In the genomic region with DNA sequence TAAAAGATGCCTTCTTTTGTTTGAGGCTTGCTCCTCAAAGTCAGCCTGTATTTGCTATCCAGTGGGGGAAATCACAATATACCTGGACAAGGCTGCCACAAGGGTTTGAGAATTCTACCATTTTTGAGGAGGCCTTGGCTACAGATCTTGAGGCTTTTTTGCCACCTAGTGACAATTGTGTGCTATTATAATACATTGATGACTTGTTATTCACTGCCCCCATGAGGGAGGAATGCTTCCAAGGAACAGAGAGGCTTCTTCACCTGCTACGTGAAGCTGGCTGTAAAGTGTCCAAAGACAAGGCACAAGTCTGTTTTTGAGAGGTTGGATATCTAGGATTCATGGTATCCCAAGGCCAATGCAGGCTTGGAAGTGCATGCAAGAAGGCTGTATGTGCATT, we compare ENCODE assay signal across 8 cellular contexts.
DNase-seq lines count a peak whose midpoint lies in the region; ATAC-seq and TF ChIP-seq lines count a peak whose summit lies in the region.

No MANE protein-coding gene starts in this region.

- H3K4me3 ChIP-seq in AG10803 (ENCODE audit: low read length) (no peak overlapping the region), HEK293 (ENCODE audit: low read depth, low read length) (no peak overlapping the region), iPS DF 6.9 (ENCODE audit: low read length) (no peak overlapping the region)

- H3K36me3 ChIP-seq in HEK293 (ENCODE audit: control insufficient read depth in 2 of 2, insufficient read depth in 1 of 2, low read length in 2 of 2) (no peaks in the 10 kb centered on the region), iPS DF 6.9 (ENCODE audit: control insufficient read depth, insufficient read depth, low read length) (no peaks in the 10 kb centered on the region; the same call in 1 of the 2 replicates)

- CTCF ChIA-PET in HEK293 (lab: Yijun Ruan, JAX): interaction anchor here (0.8 kb wide), 1 partner anchor 9 kb away, joined by 3 read pairs; no protein-coding TSS in a partner anchor

- TF ChIP-seq CTCF in AG10803 (conservative IDR thresholded peaks at IDR 0.05; ENCODE audit: low read length) (no peak), HEK293 (tag by site-specific recombination; IDR thresholded peaks at IDR 0.05) (no peak)

- no peaks in the 10 kb centered on the region for H3K27me3 ChIP-seq in iPS DF 6.9 (ENCODE audit: control insufficient read depth, insufficient read depth, low read length)

- ATAC-seq in SK-N-SH treated with all-trans-retinoic acid at 6 μM for 48 hours (0 out of 3 replicates have a peak, but pooled peaks have one; percentile 36), GM18519 (IDR thresholded peaks at IDR 0.05; ENCODE audit: low FRiP score, unreplicated experiment) (no peak), HG03457 (IDR thresholded peaks at IDR 0.05; ENCODE audit: unreplicated experiment) (no peak), HG03025 (IDR thresholded peaks at IDR 0.05; ENCODE audit: low FRiP score, unreplicated experiment) (no peak)

- no CpG with 5 or more reads among the region's 1 CpG for WGBS in iPS DF 6.9 (ENCODE audit: insufficient coverage, insufficient read length)

- POLR2A ChIA-PET in HEK293 (lab: Yijun Ruan, JAX): no interaction called here

- H3K27ac ChIP-seq in HEK293 (ENCODE audit: extremely low read depth, low read depth, low read length) (no peak overlapping the region), iPS DF 6.9 (ENCODE audit: low read length) (no peak overlapping the region)

- DNase-seq in AG10803 (ENCODE audit: low read depth) (peak; percentile 4), iPS DF 6.9 (ENCODE audit: low read depth, low spot score) (peak; percentile 25)
- no peak for DNase-seq in stimulated activated naive CD4-positive, alpha-beta T cell (lab: John Stamatoyannopoulos, UW)

- H3K4me1 ChIP-seq in HEK293 (ENCODE audit: control insufficient read depth, insufficient read depth, low read length): no peaks in the 10 kb centered on the region
- no peaks in the 10 kb centered on the region for H3K4me1 ChIP-seq in iPS DF 6.9 (ENCODE audit: control insufficient read depth, insufficient read depth, low read length)

- H3K9me3 ChIP-seq in HEK293 (ENCODE audit: control insufficient read depth, insufficient read depth, low read depth, low read length) (no peaks in the 10 kb centered on the region), iPS DF 6.9 (ENCODE audit: control insufficient read depth, insufficient read depth, low read length) (no peaks in the 10 kb centered on the region; the same call in 1 of the 2 replicates)

TF ChIP-seq in HEK293, 187 proteins besides CTCF, POLR2A, EP300 and RAD21:
- peak; percentile 15 for TF ChIP-seq ZNF654 (tag by site-specific recombination; IDR thresholded peaks at IDR 0.05; ENCODE audit: low read depth)
- no peak for TF ChIP-seq ZNF549 (tag by site-specific recombination; IDR thresholded peaks at IDR 0.05)

TF ChIP-seq in SK-N-SH treated with all-trans-retinoic acid at 6 μM for 48 hours, 23 proteins besides CTCF, POLR2A, EP300 and RAD21:
- TF ChIP-seq ZNF70 (CRISPR knock-in tag; IDR thresholded peaks at IDR 0.05): no peak
- no peak for TF ChIP-seq TSHZ2 (CRISPR knock-in tag; IDR thresholded peaks at IDR 0.05)
- TF ChIP-seq, protein P1, sequence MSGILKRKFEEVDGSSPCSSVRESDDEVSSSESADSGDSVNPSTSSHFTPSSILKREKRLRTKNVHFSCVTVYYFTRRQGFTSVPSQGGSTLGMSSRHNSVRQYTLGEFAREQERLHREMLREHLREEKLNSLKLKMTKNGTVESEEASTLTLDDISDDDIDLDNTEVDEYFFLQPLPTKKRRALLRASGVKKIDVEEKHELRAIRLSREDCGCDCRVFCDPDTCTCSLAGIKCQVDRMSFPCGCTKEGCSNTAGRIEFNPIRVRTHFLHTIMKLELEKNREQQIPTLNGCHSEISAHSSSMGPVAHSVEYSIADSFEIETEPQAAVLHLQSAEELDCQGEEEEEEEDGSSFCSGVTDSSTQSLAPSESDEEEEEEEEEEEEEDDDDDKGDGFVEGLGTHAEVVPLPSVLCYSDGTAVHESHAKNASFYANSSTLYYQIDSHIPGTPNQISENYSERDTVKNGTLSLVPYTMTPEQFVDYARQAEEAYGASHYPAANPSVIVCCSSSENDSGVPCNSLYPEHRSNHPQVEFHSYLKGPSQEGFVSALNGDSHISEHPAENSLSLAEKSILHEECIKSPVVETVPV (CRISPR knock-in tag; IDR thresholded peaks at IDR 0.05): no peak
- no peak for TF ChIP-seq TCF4 (CRISPR knock-in tag; IDR thresholded peaks at IDR 0.05; ENCODE audit: borderline replicate concordance)
- TF ChIP-seq RARB (CRISPR knock-in tag; IDR thresholded peaks at IDR 0.05): no peak
- TF ChIP-seq, protein P2, sequence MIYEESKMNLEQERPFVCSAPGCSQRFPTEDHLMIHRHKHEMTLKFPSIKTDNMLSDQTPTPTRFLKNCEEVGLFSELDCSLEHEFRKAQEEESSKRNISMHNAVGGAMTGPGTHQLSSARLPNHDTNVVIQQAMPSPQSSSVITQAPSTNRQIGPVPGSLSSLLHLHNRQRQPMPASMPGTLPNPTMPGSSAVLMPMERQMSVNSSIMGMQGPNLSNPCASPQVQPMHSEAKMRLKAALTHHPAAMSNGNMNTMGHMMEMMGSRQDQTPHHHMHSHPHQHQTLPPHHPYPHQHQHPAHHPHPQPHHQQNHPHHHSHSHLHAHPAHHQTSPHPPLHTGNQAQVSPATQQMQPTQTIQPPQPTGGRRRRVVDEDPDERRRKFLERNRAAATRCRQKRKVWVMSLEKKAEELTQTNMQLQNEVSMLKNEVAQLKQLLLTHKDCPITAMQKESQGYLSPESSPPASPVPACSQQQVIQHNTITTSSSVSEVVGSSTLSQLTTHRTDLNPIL (CRISPR knock-in tag; IDR thresholded peaks at IDR 0.05; ENCODE audit: low read depth): no peak

Comparison
In these comparisons a context has a peak if more than half of its experiments do, and no peak if none do; other contexts are left out.
1. DNase-seq: peak in AG10803 (single experiment) and iPS DF 6.9 (single experiment); none in stimulated activated naive CD4-positive, alpha-beta T cell (0 of 6).